Comparison of ENCODE assay signal across 10 cellular contexts in the genomic region with DNA sequence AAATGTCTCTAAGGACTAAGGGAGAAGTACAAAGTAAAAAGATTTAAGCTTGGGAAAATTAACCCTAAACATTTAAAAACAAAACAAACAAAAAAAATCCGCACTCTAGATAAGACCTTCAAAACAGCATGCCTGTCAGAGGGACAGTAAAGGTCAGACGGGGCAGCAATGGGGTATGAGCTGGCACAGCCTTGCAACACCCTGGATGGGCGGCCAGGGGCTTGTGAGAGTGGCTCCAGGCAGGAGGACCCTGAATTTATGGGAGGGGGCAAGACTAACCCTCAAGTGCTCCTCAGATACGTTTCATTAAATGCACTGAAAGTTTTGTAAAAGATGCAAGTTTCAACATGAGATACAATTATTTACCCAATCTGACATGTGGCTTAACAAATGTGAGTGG.
DNase-seq lines count a peak whose midpoint lies in the region; ATAC-seq and TF ChIP-seq lines count a peak whose summit lies in the region.
"Had no signal": no experiment of that assay in that cellular context is flagged by ENCODE, and none has a peak within 500 bp of the region (broad histone marks: within the 10 kb centered on the region; RNA-seq: fewer than 3 reads in every experiment).

No MANE protein-coding gene starts in this region.

- H3K4me3 Mint-ChIP-seq in CD14-positive monocyte, result no peak overlapping the region
- no peak overlapping the region for H3K4me3 Mint-ChIP-seq in brain
- H3K4me3 Mint-ChIP-seq in nephron, result no peak overlapping the region

- H3K4me1 ChIP-seq in HAP-1, result no peaks in the 10 kb centered on the region; the same call in 1 of the 2 replicates

- H3K9me3 ChIP-seq in HAP-1, result no peaks in the 10 kb centered on the region

- in situ Hi-C loops in HAP-1 (cut with MboI; ENCODE audit: low sequenced_read_pairs), result loop anchor here (25.0 kb wide), 1 partner anchor 99 kb away; no protein-coding TSS in a partner anchor

- no peak overlapping the region for H3K4me3 ChIP-seq in HL-60 (replicated peaks; ENCODE audit: insufficient read depth, low read length)
- no peak overlapping the region for H3K4me3 ChIP-seq in HAP-1

- no peak for ATAC-seq in GM19324 (IDR thresholded peaks at IDR 0.05; ENCODE audit: low FRiP score, unreplicated experiment)
- no peak for ATAC-seq in HG02885 (IDR thresholded peaks at IDR 0.05; ENCODE audit: poor library complexity, unreplicated experiment)
- ATAC-seq in GM19328 (IDR thresholded peaks at IDR 0.05; ENCODE audit: unreplicated experiment), result no peak
- ATAC-seq: Right ventricle myocardium inferior had no signal

- TF ChIP-seq CTCF in CD14-positive monocyte (IDR thresholded peaks at IDR 0.05) (no peak), HL-60 (IDR thresholded peaks at IDR 0.05; ENCODE audit: insufficient read depth, low read length) (no peak), brain (conservative IDR thresholded peaks at IDR 0.05) (no peak), nephron (IDR thresholded peaks at IDR 0.05; ENCODE audit: unreplicated experiment in 3 of 3) (no peak)

- H3K36me3 Mint-ChIP-seq in CD14-positive monocyte (peaks cover 15 to 32% of the 10 kb centered on the region in 2 donors), brain (peaks cover 15% of the 10 kb centered on the region), nephron (ENCODE audit: low read depth) (no peaks in the 10 kb centered on the region)

- H3K4me1 Mint-ChIP-seq in CD14-positive monocyte (peaks cover 93% of the 10 kb centered on the region), brain (peaks cover 98% of the 10 kb centered on the region), nephron (peaks cover 76% of the 10 kb centered on the region)

- H3K36me3 ChIP-seq in HAP-1 (replicated peaks), result peaks cover 20% of the 10 kb centered on the region

- H3K27ac ChIP-seq in HL-60 (replicated peaks), result peak overlapping the region; percentile 62

- H3K9me3 Mint-ChIP-seq in CD14-positive monocyte (no peaks in the 10 kb centered on the region), brain (no peaks in the 10 kb centered on the region), nephron (no peaks in the 10 kb centered on the region)

- intact Hi-C loops in CD14-positive monocyte (cut with micrococcal nuclease), result loop anchor here in 1 of 2 donors (5.0 kb wide), 1 partner anchor 146 kb away; a partner anchor contains a TSS

- DNase-seq in CD14-positive monocyte (ENCODE audit: low spot score) (no peak), HL-60 (ENCODE audit: low read depth in 1 of 2, low spot score in 1 of 2) (no peak), HAP-1 (ENCODE audit: low spot score in 2 of 2) (no peak)
- DNase-seq: NCI-H2029 had no signal

- peak overlapping the region; percentile 87 to 98 (median 94) for H3K27ac Mint-ChIP-seq in CD14-positive monocyte
- H3K27ac Mint-ChIP-seq in brain, result peak overlapping the region in 3 of 5 experiments; percentile 18 to 85 (median 64)
- peak overlapping the region in 2 of 3 experiments; percentile 67 to 92 for H3K27ac Mint-ChIP-seq in nephron

- no peaks in the 10 kb centered on the region for H3K27me3 ChIP-seq in HL-60 (ENCODE audit: insufficient read depth, poor library complexity, severe bottlenecking)
- H3K27me3 ChIP-seq in HAP-1 (ENCODE audit: low read depth), result no peaks in the 10 kb centered on the region

- peaks cover 0 to 2% (median 0%) of the 10 kb centered on the region in 3 donors for H3K27me3 Mint-ChIP-seq in CD14-positive monocyte (ENCODE audit: low read depth in 3 of 3)
- peaks cover 2% of the 10 kb centered on the region for H3K27me3 Mint-ChIP-seq in brain
- no peaks in the 10 kb centered on the region for H3K27me3 Mint-ChIP-seq in nephron (ENCODE audit: low read depth)
